Comparison of ENCODE assay signal across 1 cellular context in the genomic region with DNA sequence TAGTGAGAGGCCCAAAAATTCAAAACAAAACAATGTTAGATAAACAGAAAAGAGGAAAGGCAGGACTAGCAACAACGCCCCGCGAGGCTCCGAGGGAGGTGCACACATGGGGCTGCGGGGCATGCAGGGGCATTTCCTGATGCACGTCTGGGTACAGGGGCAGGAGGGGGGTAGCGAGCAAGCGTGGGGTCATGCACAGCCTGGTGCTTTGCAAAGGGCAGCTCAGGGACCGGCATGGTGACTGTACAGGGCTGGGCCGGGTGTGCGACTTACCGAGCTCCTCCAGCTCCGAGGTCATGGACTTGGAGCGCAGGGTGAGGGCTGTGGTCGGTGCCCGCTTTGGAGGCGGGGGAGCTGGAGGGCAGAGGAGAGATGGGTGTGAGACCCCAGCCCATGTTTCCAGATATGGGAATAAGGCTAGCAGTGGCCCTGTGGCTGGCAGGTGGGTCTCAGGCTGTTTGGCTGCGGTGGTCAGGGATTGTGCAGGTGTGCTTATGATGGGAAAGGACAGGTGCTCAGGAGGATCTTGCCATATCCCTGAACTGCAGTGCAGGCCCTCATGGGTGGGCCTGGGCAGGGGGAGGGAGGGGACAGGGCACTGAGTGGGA.
TF ChIP-seq lines count a peak whose summit lies in the region.

No MANE protein-coding gene starts in this region.

TF ChIP-seq in H1, 55 proteins besides CTCF, POLR2A, EP300 and RAD21:
- TF ChIP-seq RFX5 (IDR thresholded peaks at IDR 0.05; ENCODE audit: borderline replicate concordance, low read depth, low read length) (no peak), TAF7 (optimal IDR thresholded peaks at IDR 0.05; ENCODE audit: borderline replicate concordance, low read depth, low read length) (no peak), CHD2 (IDR thresholded peaks at IDR 0.05; ENCODE audit: low read length) (no peak), RBBP5 (IDR thresholded peaks at IDR 0.05; ENCODE audit: borderline replicate concordance, low read depth, low read length) (no peak), RXRA (IDR thresholded peaks at IDR 0.05; ENCODE audit: insufficient read depth, low read depth, low read length) (no peak), EZH2 (IDR thresholded peaks at IDR 0.05; ENCODE audit: low read depth, low read length, severe bottlenecking) (no peak), HDAC2 (IDR thresholded peaks at IDR 0.05; ENCODE audit: borderline replicate concordance in 1 of 2, low read depth in 2 of 2, low read length in 2 of 2) (no peak), SIN3A (conservative IDR thresholded peaks at IDR 0.05 in 1 of 2, IDR thresholded peaks at IDR 0.05 in 1 of 2; ENCODE audit: low read depth in 1 of 2, low read length in 2 of 2) (no peak), KDM4A (IDR thresholded peaks at IDR 0.05; ENCODE audit: low read depth, low read length, severe bottlenecking) (no peak), CBX8 (IDR thresholded peaks at IDR 0.05; ENCODE audit: borderline replicate concordance, low read depth, low read length) (no peak), CBX5 (IDR thresholded peaks at IDR 0.05; ENCODE audit: low read depth, low read length) (no peak), SRF (IDR thresholded peaks at IDR 0.05; ENCODE audit: low read depth, low read length) (no peak), KDM1A (IDR thresholded peaks at IDR 0.05; ENCODE audit: borderline replicate concordance, low read length) (no peak), POU5F1 (IDR thresholded peaks at IDR 0.05; ENCODE audit: low read depth, low read length) (no peak), ATF3 (IDR thresholded peaks at IDR 0.05; ENCODE audit: insufficient read depth, low read depth, low read length) (no peak)
- TF ChIP-seq, protein P1, sequence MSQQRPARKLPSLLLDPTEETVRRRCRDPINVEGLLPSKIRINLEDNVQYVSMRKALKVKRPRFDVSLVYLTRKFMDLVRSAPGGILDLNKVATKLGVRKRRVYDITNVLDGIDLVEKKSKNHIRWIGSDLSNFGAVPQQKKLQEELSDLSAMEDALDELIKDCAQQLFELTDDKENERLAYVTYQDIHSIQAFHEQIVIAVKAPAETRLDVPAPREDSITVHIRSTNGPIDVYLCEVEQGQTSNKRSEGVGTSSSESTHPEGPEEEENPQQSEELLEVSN (IDR thresholded peaks at IDR 0.05) = no peak
- TF ChIP-seq, protein P2, sequence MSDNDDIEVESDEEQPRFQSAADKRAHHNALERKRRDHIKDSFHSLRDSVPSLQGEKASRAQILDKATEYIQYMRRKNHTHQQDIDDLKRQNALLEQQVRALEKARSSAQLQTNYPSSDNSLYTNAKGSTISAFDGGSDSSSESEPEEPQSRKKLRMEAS (IDR thresholded peaks at IDR 0.05) = no peak
TF ChIP-seq in H1: peak in this region for 0.
